ENCODE assay signal across 19 cellular contexts in the genomic region with DNA sequence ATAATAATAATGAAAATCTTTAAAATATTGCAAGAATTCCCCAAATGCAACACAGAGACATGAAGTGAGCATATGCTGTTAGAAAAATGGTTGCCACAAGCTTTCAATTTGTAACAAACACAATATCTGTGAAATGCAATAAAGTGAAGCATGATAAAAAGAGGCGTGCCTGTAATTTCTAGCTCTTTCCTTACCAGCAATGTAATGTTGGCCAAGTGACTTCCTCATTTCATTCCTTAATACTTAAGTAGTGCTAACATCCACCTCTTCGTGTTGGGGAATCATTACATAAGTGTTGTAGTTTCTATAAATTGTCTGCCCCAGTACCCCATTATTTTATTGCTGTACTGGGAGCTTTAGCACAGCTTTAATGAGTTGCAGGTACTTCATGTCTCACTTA.
"Had no signal": no experiment of that assay in that cellular context is flagged by ENCODE, and none has a peak within 500 bp of the region (broad histone marks: within the 10 kb centered on the region; RNA-seq: fewer than 3 reads in every experiment).

No MANE protein-coding gene starts in this region.

- H3K4me3 ChIP-seq: colonic mucosa, esophagus muscularis mucosa, gastroesophageal sphincter, heart left ventricle, hepatocyte, left lung, lower lobe of right lung, mucosa of descending colon had no signal

- H3K9me3 ChIP-seq: colonic mucosa, esophagus muscularis mucosa, gastroesophageal sphincter, heart left ventricle, left lung, lower lobe of right lung, mucosa of descending colon had no signal

- H3K27ac ChIP-seq: colonic mucosa, esophagus muscularis mucosa, foreskin keratinocyte, gastroesophageal sphincter, heart left ventricle, hepatocyte, left lung, lower lobe of right lung had no signal

- H3K36me3 ChIP-seq: colonic mucosa, esophagus muscularis mucosa, gastroesophageal sphincter, heart left ventricle, left lung, lower lobe of right lung had no signal

- DNase-seq: colonic mucosa; cortex of kidney; effector memory CD4-positive, alpha-beta T cell; foreskin keratinocyte; heart left ventricle; hypothalamus; immature natural killer cell; islet precursor cell; kidney; kidney glomerular epithelial cell; left lung; left ventricle myocardium superior; lower lobe of right lung; mesenchymal stem cell; mucosa of descending colon; naive B cell had no signal

- H3K4me1 ChIP-seq: colonic mucosa, esophagus muscularis mucosa, foreskin keratinocyte, gastroesophageal sphincter, heart left ventricle, left lung, lower lobe of right lung had no signal

- ATAC-seq: foreskin keratinocyte, gastroesophageal sphincter, heart left ventricle, left lung, left ventricle myocardium superior, lower lobe of right lung, mucosa of descending colon had no signal

- H3K27me3 ChIP-seq: colonic mucosa, esophagus muscularis mucosa, foreskin keratinocyte, gastroesophageal sphincter, heart left ventricle, hepatocyte, left lung had no signal
